Comparison of ENCODE assay signal across 18 cellular contexts in the genomic region with DNA sequence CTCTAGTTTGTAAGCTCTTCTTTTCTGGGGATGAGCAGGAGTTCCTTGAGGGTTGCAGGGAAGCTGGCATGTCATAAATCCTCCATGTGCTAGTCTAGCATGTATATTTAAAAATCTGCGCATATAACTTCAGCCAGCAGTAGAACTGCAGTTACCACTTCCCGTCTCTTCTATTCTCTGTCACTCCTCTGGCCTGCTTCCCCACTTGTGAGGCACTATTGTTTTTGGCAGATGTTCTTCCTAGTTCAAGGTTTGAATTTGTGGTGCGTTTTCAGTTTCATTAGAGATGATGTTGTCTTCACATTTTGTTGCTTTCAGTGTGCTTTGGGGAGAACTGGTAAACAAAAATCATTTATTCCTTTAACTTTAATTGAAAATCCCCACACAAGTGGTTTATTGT.
DNase-seq lines count a peak whose midpoint lies in the region; ATAC-seq and TF ChIP-seq lines count a peak whose summit lies in the region.
"Had no signal": no experiment of that assay in that cellular context is flagged by ENCODE, and none has a peak within 500 bp of the region (broad histone marks: within the 10 kb centered on the region; RNA-seq: fewer than 3 reads in every experiment).

No MANE protein-coding gene starts in this region.

- DNase-seq in astrocyte of the hippocampus (ENCODE audit: low read depth, low spot score): peak; percentile 23
- DNase-seq in C1 segment of cervical spinal cord (lab: John Stamatoyannopoulos, UW): no peak
- DNase-seq in UCSD-AML1 (lab: John Stamatoyannopoulos, UW; ENCODE audit: unreplicated experiment): no peak
- DNase-seq in NCI-H2171 treated with DMSO at 0.1 percent for 48 hours (lab: John Stamatoyannopoulos, UW): no peak
- DNase-seq: activated CD4-positive, CD25-positive, alpha-beta regulatory T cell; activated naive CD8-positive, alpha-beta T cell treated with anti-CD3 and anti-CD28 coated beads, Interleukin-2, amount 50 U/mL, for 24 hours; CD4-positive, alpha-beta T cell; Kasumi-1; naive B cell; NCI-H187 treated with DMSO at 0.1 percent for 48 hours; NCI-H510A; posterior cingulate gyrus; SHP77; testis had no signal

- ATAC-seq in GM18511 (IDR thresholded peaks at IDR 0.05; ENCODE audit: unreplicated experiment) (peak; percentile 68), GM21423 (IDR thresholded peaks at IDR 0.05; ENCODE audit: unreplicated experiment) (peak; percentile 59), HG03103 (IDR thresholded peaks at IDR 0.05; ENCODE audit: low read depth, unreplicated experiment) (peak; percentile 95), GM18505 (IDR thresholded peaks at IDR 0.05; ENCODE audit: unreplicated experiment) (no peak)
- ATAC-seq: activated naive CD8-positive, alpha-beta T cell treated with anti-CD3 and anti-CD28 coated beads, Interleukin-2, amount 50 U/mL, for 24 hours had no signal

- no peak for TF ChIP-seq POLR2A in GM18505 (IDR thresholded peaks at IDR 0.05; ENCODE audit: borderline replicate concordance, extremely low read depth, insufficient read depth, insufficient read length)
